Comparison of ENCODE assay signal across 9 cellular contexts in the genomic region with DNA sequence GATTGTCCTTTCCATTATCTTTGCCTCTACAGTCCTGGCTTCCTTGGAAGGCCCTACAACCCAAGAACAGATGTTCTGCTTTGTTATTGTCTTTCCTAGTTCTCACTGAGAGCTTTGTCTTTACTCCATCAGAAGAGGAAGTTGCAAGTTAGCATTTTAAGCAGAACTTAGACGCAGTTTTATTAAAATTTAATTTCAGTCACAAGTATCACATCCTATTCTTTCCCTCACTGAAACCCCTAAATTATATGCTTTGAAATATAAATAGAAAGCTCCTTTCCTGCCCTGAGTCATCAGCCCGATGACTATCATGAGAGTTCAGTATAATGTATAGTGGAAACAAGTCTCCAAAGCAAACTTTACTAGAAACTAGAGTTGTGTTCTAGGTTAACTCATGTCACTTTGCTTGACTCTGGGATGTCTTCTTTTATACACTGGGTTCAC.
A peak's percentile ranks its signal among the peaks of the same experiment; 100 is the strongest.
DNase-seq lines count a peak whose midpoint lies in the region; ATAC-seq, FAIRE-seq and TF ChIP-seq lines count a peak whose summit lies in the region.
"Had no signal": no experiment of that assay in that cellular context is flagged by ENCODE, and none has a peak within 500 bp of the region (broad histone marks: within the 10 kb centered on the region; RNA-seq: fewer than 3 reads in every experiment).

No MANE protein-coding gene starts in this region.

- intact Hi-C loops in breast epithelium (cut with DNase I; ENCODE audit: low total_unique reads) = no loop called here

- H3K9me3 ChIP-seq in right atrium auricular region = no peaks in the 10 kb centered on the region
- peaks cover 0 to 6% of the 10 kb centered on the region in 2 donors for H3K9me3 ChIP-seq in breast epithelium

- no peak for FAIRE-seq in HTR-8/SVneo (lab: Jason Lieb, UNC)

- H3K4me3 ChIP-seq in right atrium auricular region (no peak overlapping the region), breast epithelium (no peak overlapping the region)

- DNase-seq in dermis blood vessel endothelial cell (peak; percentile 43), right atrium auricular region (ENCODE audit: low spot score) (no peak), HTR-8/SVneo (ENCODE audit: insufficient read length, low spot score) (no peak), breast epithelium (ENCODE audit: low spot score in 2 of 2) (no peak), inferior parietal cortex (ENCODE audit: extremely low spot score) (no peak)
- DNase-seq: NCI-H1092 treated with DMSO at 0.1 percent for 48 hours had no signal

- H3K27me3 ChIP-seq in right atrium auricular region (no peaks in the 10 kb centered on the region), breast epithelium (no peaks in the 10 kb centered on the region)

- no peak for TF ChIP-seq CTCF in right atrium auricular region (IDR thresholded peaks at IDR 0.05)
- no peak for TF ChIP-seq CTCF in breast epithelium (IDR thresholded peaks at IDR 0.05)

- H3K27ac ChIP-seq in right atrium auricular region (no peak overlapping the region), breast epithelium (no peak overlapping the region)

- H3K4me1 ChIP-seq in right atrium auricular region (no peaks in the 10 kb centered on the region), breast epithelium (no peaks in the 10 kb centered on the region)

- ATAC-seq in GM18508 (IDR thresholded peaks at IDR 0.05; ENCODE audit: insufficient read depth, unreplicated experiment) = peak; percentile 93
- ATAC-seq in GM21526 (IDR thresholded peaks at IDR 0.05; ENCODE audit: low FRiP score, unreplicated experiment) = peak; percentile 85
- peak; percentile 91 for ATAC-seq in HG03354 (IDR thresholded peaks at IDR 0.05; ENCODE audit: poor library complexity, severe bottlenecking, unreplicated experiment)

- H3K36me3 ChIP-seq in right atrium auricular region (no peaks in the 10 kb centered on the region), breast epithelium (no peaks in the 10 kb centered on the region)

- no peak for TF ChIP-seq POLR2A in breast epithelium (IDR thresholded peaks at IDR 0.05)
